Comparison of ENCODE assay signal across 22 cellular contexts in the genomic region with DNA sequence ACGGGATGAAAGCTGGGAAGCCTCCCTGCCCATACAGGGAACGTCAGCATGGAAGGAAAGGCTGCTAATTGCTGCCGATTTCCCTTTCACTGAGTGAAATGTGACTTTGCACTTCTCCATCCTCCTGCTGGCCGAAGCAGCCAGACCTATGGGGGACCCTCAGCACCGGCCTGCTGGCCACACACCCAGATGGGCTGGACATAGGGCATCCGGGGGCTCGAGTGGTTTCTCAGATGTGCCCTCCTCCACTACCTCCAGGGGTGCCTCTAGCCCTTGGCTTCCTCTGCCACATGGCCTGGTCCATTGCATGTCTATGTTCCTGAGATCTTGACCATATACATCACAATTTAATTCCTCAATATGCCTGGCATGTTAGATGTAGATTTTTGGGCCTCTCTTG.
"Had no signal": no experiment of that assay in that cellular context is flagged by ENCODE, and none has a peak within 500 bp of the region (broad histone marks: within the 10 kb centered on the region; RNA-seq: fewer than 3 reads in every experiment).

No MANE protein-coding gene starts in this region.

- H3K4me3 Mint-ChIP-seq: dendritic cell treated with granulocyte-macrophage colony-stimulating factor and Interleukin-4, amounts not matched to agents 40 ng/mL and 50 ng/mL, for 4 days; effector memory CD8-positive, alpha-beta T cell; endodermal cell; mesothelial cell of epicardium had no signal

- H3K4me3 ChIP-seq: colonic mucosa, esophagus squamous epithelium, gastrocnemius medialis, heart right ventricle, left lung, lower lobe of right lung had no signal

- H3K36me3 ChIP-seq: colonic mucosa, esophagus squamous epithelium, gastrocnemius medialis, heart right ventricle, left lung, lower lobe of right lung had no signal

- H3K27ac ChIP-seq: colonic mucosa, epithelial cell of prostate, esophagus squamous epithelium, gastrocnemius medialis, heart right ventricle, left lung, lower lobe of right lung had no signal

- ATAC-seq: effector memory CD8-positive, alpha-beta T cell; gastrocnemius medialis; heart right ventricle; left cardiac atrium; left lung; left ventricle myocardium superior had no signal

- H3K9me3 Mint-ChIP-seq: dendritic cell treated with granulocyte-macrophage colony-stimulating factor and Interleukin-4, amounts not matched to agents 40 ng/mL and 50 ng/mL, for 4 days; effector memory CD8-positive, alpha-beta T cell; endodermal cell; mesothelial cell of epicardium had no signal

- H3K27me3 ChIP-seq: colonic mucosa had no signal

- H3K9me3 ChIP-seq: colonic mucosa, esophagus squamous epithelium, gastrocnemius medialis, heart right ventricle, left lung, lower lobe of right lung had no signal

- DNase-seq: colonic mucosa; cortex of kidney; effector CD8-positive, alpha-beta T cell; effector memory CD8-positive, alpha-beta T cell; endodermal cell; erythroblast; esophagus squamous epithelium; foreskin fibroblast; foreskin melanocyte; gastrocnemius medialis; glutamatergic neuron; head of caudate nucleus; heart right ventricle; hippocampal formation; left cardiac atrium; left lung; left ventricle myocardium superior; lower lobe of right lung; mesenchymal stem cell had no signal

- H3K27ac Mint-ChIP-seq: dendritic cell treated with granulocyte-macrophage colony-stimulating factor and Interleukin-4, amounts not matched to agents 40 ng/mL and 50 ng/mL, for 4 days; effector memory CD8-positive, alpha-beta T cell; endodermal cell; mesothelial cell of epicardium had no signal

- H3K4me1 ChIP-seq: colonic mucosa, esophagus squamous epithelium, gastrocnemius medialis, heart right ventricle, left lung, lower lobe of right lung had no signal

- H3K36me3 Mint-ChIP-seq: mesothelial cell of epicardium had no signal
